In genomic region chr12:22046090-22046967, GRCh38 we compare ENCODE assay signal across 1 cellular context.
TF ChIP-seq lines count a peak whose summit lies in the region.

CMAS (plus strand) TSS chr12:22046218; CDS start chr12:22046304, 86 bp downstream.

TF ChIP-seq in GM12878, 131 proteins besides CTCF, POLR2A, EP300 and RAD21 (continued from another document and continues in another):
- TF ChIP-seq BCLAF1 (IDR thresholded peaks at IDR 0.05) (no peak), ZBED1 (IDR thresholded peaks at IDR 0.05; ENCODE audit: borderline replicate concordance) (no peak), KLF5 (IDR thresholded peaks at IDR 0.05; ENCODE audit: partially characterized antibody) (no peak), ZNF217 (IDR thresholded peaks at IDR 0.05) (no peak), ZBTB40 (IDR thresholded peaks at IDR 0.05; ENCODE audit: borderline replicate concordance) (no peak; the same call in 1 of the 2 replicates), CREB1 (IDR thresholded peaks at IDR 0.05; ENCODE audit: low read depth) (0 out of 2 replicates have a peak, but pooled peaks have one; percentile 7), SPI1 (IDR thresholded peaks at IDR 0.05; ENCODE audit: borderline replicate concordance, insufficient read depth, low read depth, low read length) (peak; percentile 20; the same call in 1 of the 2 replicates), WRNIP1 (IDR thresholded peaks at IDR 0.05; ENCODE audit: borderline replicate concordance, low read depth, low read length) (no peak), ASH2L (IDR thresholded peaks at IDR 0.05; ENCODE audit: borderline replicate concordance, low read depth) (no peak), IRF4 (IDR thresholded peaks at IDR 0.05; ENCODE audit: low read depth, low read length) (no peak), DPF2 (IDR thresholded peaks at IDR 0.05) (peak; percentile 83), EZH2 (IDR thresholded peaks at IDR 0.05; ENCODE audit: borderline replicate concordance, control insufficient read depth, low read depth, low read length) (no peak), POLR2AphosphoS5 (IDR thresholded peaks at IDR 0.05; ENCODE audit: low read length) (peak; percentile 47; the same call in 1 of the 2 replicates), SUZ12 (IDR thresholded peaks at IDR 0.05; ENCODE audit: unreplicated experiment) (no peak), CHD1 (IDR thresholded peaks at IDR 0.05; ENCODE audit: low read depth, low read length) (no peak), MTA3 (IDR thresholded peaks at IDR 0.05; ENCODE audit: borderline replicate concordance, low read length) (no peak), YY1 (IDR thresholded peaks at IDR 0.05; ENCODE audit: low read depth, low read length) (peak; percentile 52; the same call in 1 of the 2 replicates), SRF (IDR thresholded peaks at IDR 0.05; ENCODE audit: low read depth in 2 of 2, low read length in 2 of 2) (peak; percentile 53 to 68; a peak in 3 of 4 replicates), TCF12 (IDR thresholded peaks at IDR 0.05; ENCODE audit: low read depth, low read length) (peak; percentile 74; the same call in 1 of the 2 replicates), HDAC6 (IDR thresholded peaks at IDR 0.05; ENCODE audit: unreplicated experiment) (no peak), NRF1 (conservative IDR thresholded peaks at IDR 0.05; ENCODE audit: low read depth, low read length) (peak; percentile 42; the same call in 1 of the 2 replicates), CBX5 (IDR thresholded peaks at IDR 0.05; ENCODE audit: low read depth) (no peak), SMARCA5 (IDR thresholded peaks at IDR 0.05) (no peak), HCFC1 (IDR thresholded peaks at IDR 0.05; ENCODE audit: low read length) (peak; percentile 76), NR2F1 (conservative IDR thresholded peaks at IDR 0.05) (no peak; the same call in 1 of the 2 replicates), TAF1 (IDR thresholded peaks at IDR 0.05; ENCODE audit: borderline replicate concordance, low read depth, low read length) (0 out of 2 replicates have a peak, but pooled peaks have one; percentile 21), LARP7 (IDR thresholded peaks at IDR 0.05) (0 out of 2 replicates have a peak, but pooled peaks have one; percentile 59), SMAD1 (IDR thresholded peaks at IDR 0.05; ENCODE audit: low read depth, partially characterized antibody) (no peak), REST (IDR thresholded peaks at IDR 0.05; ENCODE audit: low read depth, low read length) (peak; percentile 74), NBN (IDR thresholded peaks at IDR 0.05) (0 out of 2 replicates have a peak, but pooled peaks have one; percentile 32), ZNF274 (IDR thresholded peaks at IDR 0.05; ENCODE audit: insufficient read depth, insufficient read length) (no peak), EED (IDR thresholded peaks at IDR 0.05; ENCODE audit: low read depth) (0 out of 2 replicates have a peak, but pooled peaks have one; percentile 14), PML (IDR thresholded peaks at IDR 0.05; ENCODE audit: low read length) (peak; percentile 75), HSF1 (IDR thresholded peaks at IDR 0.05; ENCODE audit: low read depth, low read length) (no peak), IKZF2 (IDR thresholded peaks at IDR 0.05) (peak; percentile 14 to 27; a peak in 2 of 4 replicates), ZZZ3 (IDR thresholded peaks at IDR 0.05; ENCODE audit: control insufficient read depth, insufficient read length, low read depth) (no peak), IKZF1 (conservative IDR thresholded peaks at IDR 0.05) (peak; percentile 83), BHLHE40 (IDR thresholded peaks at IDR 0.05; ENCODE audit: borderline replicate concordance in 1 of 2, low read depth in 2 of 2, low read length in 1 of 2) (peak in 1 of 2 experiments; percentile 49; a peak in 1 of 4 replicates), SKIL (IDR thresholded peaks at IDR 0.05; ENCODE audit: low read depth, poor library complexity, severe bottlenecking) (no peak), GATAD2B (conservative IDR thresholded peaks at IDR 0.05; ENCODE audit: low read depth) (peak; percentile 74), JUND (IDR thresholded peaks at IDR 0.05; ENCODE audit: low read depth, low read length) (no peak), SREBF2 (IDR thresholded peaks at IDR 0.05; ENCODE audit: low read length) (no peak), MYB (IDR thresholded peaks at IDR 0.05; ENCODE audit: borderline replicate concordance, low read depth, low read length) (no peak), EGR1 (IDR thresholded peaks at IDR 0.05; ENCODE audit: borderline replicate concordance in 1 of 2, low read depth in 2 of 2, low read length in 2 of 2) (peak in 1 of 2 experiments; percentile 86; a peak in 2 of 3 replicates), ZNF24 (IDR thresholded peaks at IDR 0.05) (no peak), RBBP5 (conservative IDR thresholded peaks at IDR 0.05) (no peak)
- TF ChIP-seq, protein P1, sequence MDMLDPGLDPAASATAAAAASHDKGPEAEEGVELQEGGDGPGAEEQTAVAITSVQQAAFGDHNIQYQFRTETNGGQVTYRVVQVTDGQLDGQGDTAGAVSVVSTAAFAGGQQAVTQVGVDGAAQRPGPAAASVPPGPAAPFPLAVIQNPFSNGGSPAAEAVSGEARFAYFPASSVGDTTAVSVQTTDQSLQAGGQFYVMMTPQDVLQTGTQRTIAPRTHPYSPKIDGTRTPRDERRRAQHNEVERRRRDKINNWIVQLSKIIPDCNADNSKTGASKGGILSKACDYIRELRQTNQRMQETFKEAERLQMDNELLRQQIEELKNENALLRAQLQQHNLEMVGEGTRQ (IDR thresholded peaks at IDR 0.05; ENCODE audit: borderline replicate concordance, low read depth, low read length) = no peak
- TF ChIP-seq, protein P2, sequence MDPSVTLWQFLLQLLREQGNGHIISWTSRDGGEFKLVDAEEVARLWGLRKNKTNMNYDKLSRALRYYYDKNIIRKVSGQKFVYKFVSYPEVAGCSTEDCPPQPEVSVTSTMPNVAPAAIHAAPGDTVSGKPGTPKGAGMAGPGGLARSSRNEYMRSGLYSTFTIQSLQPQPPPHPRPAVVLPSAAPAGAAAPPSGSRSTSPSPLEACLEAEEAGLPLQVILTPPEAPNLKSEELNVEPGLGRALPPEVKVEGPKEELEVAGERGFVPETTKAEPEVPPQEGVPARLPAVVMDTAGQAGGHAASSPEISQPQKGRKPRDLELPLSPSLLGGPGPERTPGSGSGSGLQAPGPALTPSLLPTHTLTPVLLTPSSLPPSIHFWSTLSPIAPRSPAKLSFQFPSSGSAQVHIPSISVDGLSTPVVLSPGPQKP (IDR thresholded peaks at IDR 0.05; ENCODE audit: low read depth, low read length) = peak; percentile 42; the same call in 1 of the 2 replicates
